ENCODE assay signal across 24 cellular contexts in genomic region chr12:132665794-132666193, GRCh38. TPM values are rescaled to one million over a fixed set of nuclear protein-coding genes. Genes with fewer than 3 reads are reported as not detected.
"Had no signal": no experiment of that assay in that cellular context is flagged by ENCODE, and none has a peak within 500 bp of the region (broad histone marks: within the 10 kb centered on the region; RNA-seq: fewer than 3 reads in every experiment).

No MANE protein-coding gene starts in this region.

- H3K27ac ChIP-seq: SJSA1, SK-N-MC had no signal

- H3K9me3 ChIP-seq: SJSA1 had no signal

- DNase-seq: KBM-7, MV-4-11, NCI-H1048, NCI-H1105, NCI-H1417 treated with DMSO at 0.1 percent for 48 hours, NCI-H146, NCI-H1694 treated with DMSO at 0.1 percent for 48 hours, NCI-H1930, NCI-H2081, NCI-H2107, NCI-H226, NCI-H446, NCI-H510A, NCI-H524 treated with DMSO at 0.1 percent for 48 hours, NCI-H69, NCI-H774, Right ventricle myocardium superior, RPMI8226, SIG-M5 had no signal

- H3K27me3 ChIP-seq: SJSA1 had no signal

- H3K4me3 ChIP-seq: SJSA1, SK-N-MC had no signal

- H3K4me1 ChIP-seq: SJSA1 had no signal

RNA-seq across cellular contexts. Expression of gene P2RX2, which starts 47.2 kb away (rescaled TPM):
- total RNA-seq: HT-29, LHCN-M2, MCF 10A, Right ventricle myocardium superior, SJSA1 had no signal

RNA-seq across cellular contexts. Expression of gene LRCOL1, which starts 55.4 kb away (rescaled TPM):
- total RNA-seq: HT-29, LHCN-M2, MCF 10A, Right ventricle myocardium superior, SJSA1 had no signal
